Comparison of ENCODE assay signal across 10 cellular contexts in genomic region chr3:142645236-142645793, GRCh38. TPM values are rescaled to one million over a fixed set of nuclear protein-coding genes. Genes with fewer than 3 reads are reported as not detected.
DNase-seq lines count a peak whose midpoint lies in the region; ATAC-seq and TF ChIP-seq lines count a peak whose summit lies in the region.
"Had no signal": no experiment of that assay in that cellular context is flagged by ENCODE, and none has a peak within 500 bp of the region (broad histone marks: within the 10 kb centered on the region; RNA-seq: fewer than 3 reads in every experiment).

No MANE protein-coding gene starts in this region.

- no peak overlapping the region for H3K4me3 Mint-ChIP-seq in Caco-2 (ENCODE audit: unreplicated experiment)

- BruUV-seq in Caco-2 (replicated peaks; lab: Mats Ljungman, UMichigan), result no TSS peak

- H3K27me3 ChIP-seq in GM23248 (replicated peaks; ENCODE audit: insufficient read depth), result no peaks in the 10 kb centered on the region
- no peaks in the 10 kb centered on the region for H3K27me3 ChIP-seq in neuronal stem cell (ENCODE audit: control insufficient read depth in 3 of 3, insufficient read depth in 3 of 3, low read depth in 1 of 3, low read length in 3 of 3)
- H3K27me3 ChIP-seq in Caco-2 (replicated peaks; ENCODE audit: control insufficient read depth, insufficient read depth, low read length), result no peaks in the 10 kb centered on the region
- H3K27me3 ChIP-seq in upper lobe of left lung, result no peaks in the 10 kb centered on the region

- H2AK5ac ChIP-seq in neuronal stem cell (ENCODE audit: low read depth, low read length), result no peak overlapping the region

- CTCF ChIA-PET in Caco-2 (lab: Charles Lee), result no interaction called here

- no peak overlapping the region for H3K18ac ChIP-seq in neuronal stem cell (ENCODE audit: low read length)

- TF ChIP-seq POLR2A in upper lobe of left lung (IDR thresholded peaks at IDR 0.05), result no peak

- DNase-seq in GM23248 (peak; percentile 57), RPMI7951 (ENCODE audit: low read depth) (peak; percentile 27), epithelial cell of proximal tubule (ENCODE audit: low read depth) (peak; percentile 99), neuronal stem cell (ENCODE audit: low spot score) (no peak), Caco-2 (no peak), DMS 273 (lab: John Stamatoyannopoulos, UW; ENCODE audit: unreplicated experiment) (no peak), upper lobe of left lung (no peak)
- DNase-seq: NCI-H1436, Right ventricle myocardium superior had no signal

- no peak overlapping the region for H2BK15ac ChIP-seq in neuronal stem cell (ENCODE audit: low read length)

- H3K27me3 Mint-ChIP-seq in Caco-2 (ENCODE audit: insufficient read depth, unreplicated experiment), result no peaks in the 10 kb centered on the region

- TF ChIP-seq CTCF in epithelial cell of proximal tubule (conservative IDR thresholded peaks at IDR 0.05; ENCODE audit: low read depth, low read length) (no peak), Caco-2 (IDR thresholded peaks at IDR 0.05; ENCODE audit: insufficient read depth in 1 of 2, low read depth in 1 of 2, low read length in 1 of 2, severe bottlenecking in 1 of 2, unreplicated experiment in 1 of 2) (no peak), upper lobe of left lung (IDR thresholded peaks at IDR 0.05) (no peak)

- H2AFZ ChIP-seq in GM23248 (no peak overlapping the region), neuronal stem cell (ENCODE audit: low read length) (peak overlapping the region; percentile 20)

- H2BK120ac ChIP-seq in neuronal stem cell (ENCODE audit: low read depth, low read length), result no peak overlapping the region

- no peak overlapping the region for H2BK5ac ChIP-seq in neuronal stem cell (ENCODE audit: low read length)

- no peaks in the 10 kb centered on the region for H3K79me2 ChIP-seq in GM23248 (ENCODE audit: insufficient read depth)

- H3K9me3 Mint-ChIP-seq in Caco-2 (ENCODE audit: unreplicated experiment), result no peaks in the 10 kb centered on the region

- H3K9me3 ChIP-seq in GM23248 (ENCODE audit: low read depth), result no peaks in the 10 kb centered on the region
- H3K9me3 ChIP-seq in neuronal stem cell (replicated peaks in 1 of 2; ENCODE audit: control insufficient read depth in 2 of 2, insufficient read depth in 1 of 2, low read depth in 1 of 2, low read length in 2 of 2), result no peaks in the 10 kb centered on the region
- H3K9me3 ChIP-seq in Caco-2, result no peaks in the 10 kb centered on the region
- no peaks in the 10 kb centered on the region for H3K9me3 ChIP-seq in upper lobe of left lung

- H4K91ac ChIP-seq in neuronal stem cell (ENCODE audit: low read depth, low read length, poor library complexity), result no peak overlapping the region

- no peaks in the 10 kb centered on the region for H4K20me1 ChIP-seq in GM23248 (ENCODE audit: insufficient read depth)

- no peak overlapping the region for H3K4me3 ChIP-seq in GM23248
- no peak overlapping the region for H3K4me3 ChIP-seq in epithelial cell of proximal tubule (ENCODE audit: low read depth, low read length)
- H3K4me3 ChIP-seq in neuronal stem cell (ENCODE audit: low read length in 2 of 2), result no peak overlapping the region
- H3K4me3 ChIP-seq in Caco-2 (ENCODE audit: low read depth, low read length), result no peak overlapping the region
- H3K4me3 ChIP-seq in upper lobe of left lung, result no peak overlapping the region

- H3K36me3 ChIP-seq in GM23248 (ENCODE audit: low read depth) (no peaks in the 10 kb centered on the region), neuronal stem cell (replicated peaks in 1 of 2; ENCODE audit: control insufficient read depth in 2 of 2, insufficient read depth in 2 of 2, low read length in 2 of 2) (no peaks in the 10 kb centered on the region), Caco-2 (ENCODE audit: control insufficient read depth, insufficient read depth, low read length) (no peaks in the 10 kb centered on the region), upper lobe of left lung (no peaks in the 10 kb centered on the region)

- ATAC-seq in HG03159 (IDR thresholded peaks at IDR 0.05; ENCODE audit: unreplicated experiment) (no peak), upper lobe of left lung (ENCODE audit: low FRiP score in 2 of 2) (no peak)

- in situ Hi-C loops in GM23248 (cut with MboI), result no loop called here

- H3K36me3 Mint-ChIP-seq in Caco-2 (ENCODE audit: insufficient read depth, unreplicated experiment), result no peaks in the 10 kb centered on the region

- no peak overlapping the region for H3K9ac ChIP-seq in GM23248
- no peak overlapping the region for H3K9ac ChIP-seq in neuronal stem cell (ENCODE audit: low read depth, low read length, poor library complexity)

- intact Hi-C loops in Caco-2 (cut with micrococcal nuclease; ENCODE audit: unreplicated experiment), result no loop called here

- H3K4me1 ChIP-seq in GM23248 (ENCODE audit: insufficient read depth) (peaks cover 9% of the 10 kb centered on the region; the same call in 1 of the 2 replicates), neuronal stem cell (ENCODE audit: control insufficient read depth in 2 of 2, insufficient read depth in 1 of 2, low read depth in 1 of 2, low read length in 2 of 2) (peaks cover 0 to 5% of the 10 kb centered on the region in 2 donors), Caco-2 (peaks cover 5% of the 10 kb centered on the region; the same call in 1 of the 2 replicates), upper lobe of left lung (no peaks in the 10 kb centered on the region)

- H3K79me1 ChIP-seq in neuronal stem cell (ENCODE audit: low read depth, low read length), result no peaks in the 10 kb centered on the region

- POLR2A ChIA-PET in Caco-2 (lab: Charles Lee), result no interaction called here

- no peak overlapping the region for H3K23ac ChIP-seq in neuronal stem cell (ENCODE audit: low read depth, low read length, poor library complexity)

- no peaks in the 10 kb centered on the region for H3F3A ChIP-seq in GM23248 (ENCODE audit: insufficient read depth)

- no peak overlapping the region for H2BK12ac ChIP-seq in neuronal stem cell (ENCODE audit: low read length)

- H3K4me1 Mint-ChIP-seq in Caco-2 (ENCODE audit: low read depth, unreplicated experiment), result no peaks in the 10 kb centered on the region

- H3K27ac ChIP-seq in GM23248, result no peak overlapping the region
- H3K27ac ChIP-seq in neuronal stem cell (replicated peaks; ENCODE audit: low read length), result no peak overlapping the region
- no peak overlapping the region for H3K27ac ChIP-seq in upper lobe of left lung

- H3K14ac ChIP-seq in neuronal stem cell (ENCODE audit: low read length), result no peak overlapping the region

- no peak for TF ChIP-seq EP300 in upper lobe of left lung (IDR thresholded peaks at IDR 0.05)

- WGBS in GM23248 (ENCODE audit: low coverage in 1 of 2, low lambda C conversion rate in 2 of 2, missing lambda C conversion rate in 2 of 2), 2 experiments, result 62 to 69% methylated on average over 2 of the region's 2 CpGs
- no CpG with 5 or more reads among the region's 2 CpGs for WGBS in neuronal stem cell (ENCODE audit: extremely low coverage in 2 of 2, insufficient read length in 2 of 2, insufficient replicate concordance in 1 of 2), 2 donors
- WGBS in upper lobe of left lung, 2 donors, result 62 to 82% methylated on average over 2 of the region's 2 CpGs

- H4K8ac ChIP-seq in neuronal stem cell (ENCODE audit: low read depth, low read length), result no peak overlapping the region

- H3K9me2 ChIP-seq in GM23248 (ENCODE audit: insufficient read depth), result no peaks in the 10 kb centered on the region

- H3K4me2 ChIP-seq in GM23248 (ENCODE audit: unreplicated experiment) (no peak overlapping the region), neuronal stem cell (ENCODE audit: insufficient read depth, low read length, poor library complexity, severe bottlenecking) (no peak overlapping the region)

- no peak overlapping the region for H3K4ac ChIP-seq in neuronal stem cell (ENCODE audit: low read length)

- no peak overlapping the region for H3K27ac Mint-ChIP-seq in Caco-2 (ENCODE audit: unreplicated experiment)

RNA-seq across cellular contexts. Expression of gene PLS1, which starts 49.1 kb away (rescaled TPM):
- 0.13 and 0.54 TPM in 2 replicates for total RNA-seq in GM23248 (2014; rRNA removed; shearing (Covaris generic))
- polyA plus RNA-seq in GM23248 (2016; fragmentation: Nextera tagmentation; extraction: Ambion mirVana), result 0.35 and 0.58 TPM in 2 replicates
- 3.7 and 4.9 TPM in 2 replicates for total RNA-seq in RPMI7951 (2014; rRNA removed; shearing (Covaris generic))
- total RNA-seq in epithelial cell of proximal tubule, result 30.5 and 36.4 TPM in 2 replicates
- 6.4 TPM for polyA plus RNA-seq in neuronal stem cell (2013, experiment 1 of 2)
- 6.5 TPM for polyA plus RNA-seq in neuronal stem cell (2013, experiment 2 of 2)
- total RNA-seq in Caco-2 (2022), result 19.2 and 23.6 TPM in 2 replicates
- total RNA-seq in upper lobe of left lung, result 10 to 100 TPM in 5 of 6 donors, 1 to 10 TPM in 1; 7.3 to 52.3 (median 21.7) TPM

Comparison
In these comparisons a context has a peak if more than half of its experiments do, and no peak if none do; other contexts are left out.
1. DNase-seq: peak in GM23248 (single experiment), RPMI7951 (single experiment) and epithelial cell of proximal tubule (single experiment); none in neuronal stem cell (single experiment), Caco-2 (0 of 2), DMS 273 (single experiment) and upper lobe of left lung (0 of 2).